13 cellular contexts compared by ENCODE assay signal in the genomic region with DNA sequence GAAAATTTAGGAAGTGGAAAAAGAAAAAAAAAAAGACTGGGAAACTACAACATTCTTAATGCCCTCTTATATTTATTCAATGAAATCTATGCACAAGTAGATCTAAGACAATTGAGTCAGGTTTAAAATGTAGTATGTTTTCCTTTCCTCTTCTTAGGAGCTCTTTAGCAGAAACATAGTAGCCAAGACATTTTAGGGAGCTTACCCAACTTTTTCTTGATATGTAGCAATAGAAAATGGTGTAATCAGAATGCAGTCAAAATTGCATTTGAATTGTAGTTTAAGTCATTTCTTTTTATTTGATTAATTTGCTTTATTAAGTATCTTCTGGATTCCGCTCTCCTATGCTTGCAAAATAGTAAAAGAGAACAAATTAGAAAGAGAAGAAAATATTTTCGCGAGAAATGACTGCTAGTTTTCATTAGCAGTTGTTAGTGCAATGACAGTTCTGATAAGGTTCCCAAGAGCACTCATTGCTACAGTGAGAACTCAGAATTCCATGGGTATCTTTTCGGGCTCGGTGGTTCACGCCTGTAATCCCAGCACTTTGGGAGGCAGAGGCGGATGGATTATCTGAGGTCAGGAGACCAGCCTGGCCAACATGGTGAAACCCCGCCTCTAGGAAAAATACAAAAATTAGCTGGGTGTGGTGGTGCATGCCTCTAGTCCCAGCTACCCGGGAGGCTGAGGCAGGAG. TPM values are rescaled to one million over a fixed set of nuclear protein-coding genes. Genes with fewer than 3 reads are reported as not detected.
DNase-seq lines count a peak whose midpoint lies in the region; ATAC-seq and TF ChIP-seq lines count a peak whose summit lies in the region.
"Had no signal": no experiment of that assay in that cellular context is flagged by ENCODE, and none has a peak within 500 bp of the region (broad histone marks: within the 10 kb centered on the region; RNA-seq: fewer than 3 reads in every experiment).

No MANE protein-coding gene starts in this region.

- H3K79me2 ChIP-seq in OCI-LY7 (ENCODE audit: insufficient read depth, low read depth, low read length) = peaks cover 55% of the 10 kb centered on the region; the same call in 1 of the 2 replicates

- no peaks in the 10 kb centered on the region for H3K9me2 ChIP-seq in OCI-LY7 (ENCODE audit: insufficient read depth, low read length)

- intact Hi-C loops in OCI-LY7 (cut with micrococcal nuclease; ENCODE audit: unreplicated experiment) = no loop called here

- H3K4me3 ChIP-seq in BLaER1 treated with 17β-estradiol and CSF1 and Interleukin-3, amounts not matched to agents 10 nM and 100 nM = no peak overlapping the region
- H3K4me3 ChIP-seq in OCI-LY7 (ENCODE audit: low read depth, low read length, poor library complexity, severe bottlenecking) = no peak overlapping the region
- H3K4me3 ChIP-seq in fibroblast of pulmonary artery (replicated peaks; ENCODE audit: low read depth, low read length) = no peak overlapping the region
- H3K4me3 ChIP-seq: adrenal gland had no signal

- DNase-seq in AML-193 (lab: John Stamatoyannopoulos, UW) (peak; percentile 82 to 84), OCI-LY7 (ENCODE audit: low spot score) (no peak), fibroblast of pulmonary artery (ENCODE audit: low read depth) (peak; percentile 63), NCI-H2171 (lab: John Stamatoyannopoulos, UW) (no peak)
- DNase-seq: adrenal gland; CD8-positive, alpha-beta T cell; hypothalamus; NCI-H1694 treated with DMSO at 0.1 percent for 48 hours; NCI-H526 had no signal

- no TSS peak for BruUV-seq in OCI-LY7 (replicated peaks; lab: Mats Ljungman, UMichigan)

- CTCF ChIA-PET in OCI-LY7 (lab: Charles Lee; ENCODE audit: unreplicated experiment) = no interaction called here

- H3K27me3 ChIP-seq in BLaER1 treated with 17β-estradiol and CSF1 and Interleukin-3, amounts not matched to agents 10 nM and 100 nM = no peaks in the 10 kb centered on the region
- H3K27me3 ChIP-seq: adrenal gland had no signal

- TF ChIP-seq CTCF in OCI-LY7 (conservative IDR thresholded peaks at IDR 0.05; ENCODE audit: low read length) = no peak
- no peak for TF ChIP-seq CTCF in fibroblast of pulmonary artery (IDR thresholded peaks at IDR 0.05; ENCODE audit: low read length, missing control alignments)

- no peaks in the 10 kb centered on the region for H3K9me3 ChIP-seq in BLaER1 treated with 17β-estradiol and CSF1 and Interleukin-3, amounts not matched to agents 10 nM and 100 nM (replicated peaks in 1 of 11)
- H3K9me3 ChIP-seq in OCI-LY7 (ENCODE audit: low read length) = no peaks in the 10 kb centered on the region
- H3K9me3 ChIP-seq: adrenal gland had no signal

- POLR2A ChIA-PET in OCI-LY7 (lab: Charles Lee) = interaction anchor here (0.6 to 1.0 kb wide), 6 partner anchors 10 to 69 kb away, joined by 3 to 4 read pairs (median 4); no protein-coding TSS in a partner anchor

- H3K27ac ChIP-seq in BLaER1 treated with 17β-estradiol and CSF1 and Interleukin-3, amounts not matched to agents 10 nM and 100 nM = peak overlapping the region in 10 of 11 experiments; percentile 48 to 96 (median 94); a peak in 19 of 22 replicates
- H3K27ac ChIP-seq in OCI-LY7 (ENCODE audit: low read depth, low read length, poor library complexity, severe bottlenecking) = peak overlapping the region; percentile 90
- H3K27ac ChIP-seq: adrenal gland had no signal

- H3K36me3 ChIP-seq in BLaER1 treated with 17β-estradiol and CSF1 and Interleukin-3, amounts not matched to agents 10 nM and 100 nM = peaks cover 0 to 26% (median 5%) of the 10 kb centered on the region in 11 experiments; a peak in 9 of 22 replicates
- H3K36me3 ChIP-seq in OCI-LY7 (ENCODE audit: insufficient read depth, low read length) = no peaks in the 10 kb centered on the region
- H3K36me3 ChIP-seq: adrenal gland had no signal

- no peak overlapping the region for H2AFZ ChIP-seq in OCI-LY7 (ENCODE audit: low read length)

- H3K9ac ChIP-seq in BLaER1 treated with 17β-estradiol and CSF1 and Interleukin-3, amounts not matched to agents 10 nM and 100 nM = peak overlapping the region in 9 of 11 experiments; percentile 22 to 83 (median 80); a peak in 17 of 22 replicates

- ATAC-seq in HG03521 (IDR thresholded peaks at IDR 0.05; ENCODE audit: unreplicated experiment) (no peak), HG02973 (IDR thresholded peaks at IDR 0.05; ENCODE audit: unreplicated experiment) (no peak)
- ATAC-seq: CD8-positive, alpha-beta T cell; stimulated activated memory B cell treated with anti-CD40 and anti-IgM and Interleukin-4, amounts not matched to agents 10 μg/mL and 1 μg/mL and 100 μg/mL, for 72 hours had no signal

- H3K4me1 ChIP-seq in BLaER1 treated with 17β-estradiol and CSF1 and Interleukin-3, amounts not matched to agents 10 nM and 100 nM = peaks cover 87 to 100% (median 96%) of the 10 kb centered on the region in 10 experiments
- H3K4me1 ChIP-seq in OCI-LY7 (ENCODE audit: insufficient read depth, low read length, poor library complexity, severe bottlenecking) = peaks cover 59% of the 10 kb centered on the region

- peaks cover 0 to 100% (median 0%) of the 10 kb centered on the region in 11 experiments; a peak in 7 of 22 replicates for H4K20me1 ChIP-seq in BLaER1 treated with 17β-estradiol and CSF1 and Interleukin-3, amounts not matched to agents 10 nM and 100 nM
- no peaks in the 10 kb centered on the region for H4K20me1 ChIP-seq in OCI-LY7 (ENCODE audit: insufficient read depth, low read length)

- peak overlapping the region; percentile 72 to 94 (median 84) for H3K4me2 ChIP-seq in BLaER1 treated with 17β-estradiol and CSF1 and Interleukin-3, amounts not matched to agents 10 nM and 100 nM
- H3K4me2 ChIP-seq in OCI-LY7 (ENCODE audit: low read length) = no peak overlapping the region

RNA-seq across cellular contexts. Expression of a gene that starts 52.2 kb away (rescaled TPM):
- 18.4 and 19.0 TPM in 2 replicates for total RNA-seq in OCI-LY7 (2014; rRNA removed; shearing (Covaris generic))
- total RNA-seq in OCI-LY7 (2022) = 19.5 and 21.0 TPM in 2 replicates

Comparison
In these comparisons a context has a peak if more than half of its experiments do, and no peak if none do; other contexts are left out.
1. DNase-seq: peak in AML-193 (2 of 2) and fibroblast of pulmonary artery (single experiment); none in OCI-LY7 (single experiment) and NCI-H2171 (single experiment).